ENCODE assay signal across 9 cellular contexts in the genomic region with DNA sequence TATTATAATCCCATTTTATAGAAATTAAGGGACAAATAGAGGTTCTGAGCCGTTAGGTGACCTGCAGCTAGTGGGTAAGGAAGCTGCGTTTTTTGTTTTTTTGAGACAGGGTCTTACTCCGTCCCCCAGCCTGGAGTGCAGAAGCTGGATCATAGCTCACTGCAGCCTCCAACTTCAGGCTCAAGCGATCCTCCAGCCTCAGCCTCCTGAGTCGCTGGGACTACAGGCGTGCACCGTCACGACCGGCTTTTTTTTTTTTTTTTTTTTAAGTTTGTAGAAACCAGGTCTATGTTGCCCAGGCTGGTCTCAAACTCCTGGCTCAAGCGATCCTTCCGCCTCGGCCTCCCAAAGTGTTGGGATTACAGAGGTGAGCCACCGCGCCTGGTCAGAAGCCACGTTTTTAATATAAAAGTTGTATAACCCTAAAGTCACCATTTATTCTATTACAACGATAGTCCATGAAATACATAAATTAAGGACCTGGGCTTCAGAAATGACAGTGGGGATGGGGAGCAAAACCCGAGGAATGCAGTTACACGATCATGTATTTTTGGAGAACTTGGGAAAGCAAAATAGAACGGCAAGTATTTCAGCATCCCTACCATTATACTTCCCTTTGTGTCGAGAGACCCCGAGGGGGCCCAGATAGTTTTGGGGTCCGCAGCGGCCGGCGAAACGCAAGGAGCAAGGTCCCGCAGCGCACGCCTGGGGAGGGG. TPM values are rescaled to one million over a fixed set of nuclear protein-coding genes. Genes with fewer than 3 reads are reported as not detected.
DNase-seq lines count a peak whose midpoint lies in the region; ATAC-seq and TF ChIP-seq lines count a peak whose summit lies in the region.
"Had no signal": no experiment of that assay in that cellular context is flagged by ENCODE, and none has a peak within 500 bp of the region (broad histone marks: within the 10 kb centered on the region; RNA-seq: fewer than 3 reads in every experiment).

No MANE protein-coding gene starts in this region.

- CTCF ChIA-PET in CD4-positive, alpha-beta memory T cell (lab: Charles Lee; ENCODE audit: partially characterized antibody), result interaction anchor here (0.6 to 5.7 kb wide), 18 partner anchors 10 to 617 kb away, joined by 3 to 56 read pairs (median 4); a partner anchor contains a TSS
- CTCF ChIA-PET in GM10248 (lab: Yijun Ruan, JAX), result interaction anchor here (0.6 to 7.8 kb wide), 25 partner anchors 7 to 748 kb away, joined by 3 to 90 read pairs (median 4); no protein-coding TSS in a partner anchor

- H3K4me2 ChIP-seq in Karpas-422 (ENCODE audit: low read depth, low read length, poor library complexity, severe bottlenecking) (peak overlapping the region; percentile 78), neural progenitor cell (peak overlapping the region; percentile 75)

- H3K4me3 ChIP-seq in CD4-positive, alpha-beta memory T cell (ENCODE audit: low read length in 2 of 2), result peak overlapping the region; percentile 92 to 95
- peak overlapping the region; percentile 86 for H3K4me3 ChIP-seq in Karpas-422 (ENCODE audit: low read length)
- peak overlapping the region; percentile 71 to 100 (median 94) for H3K4me3 ChIP-seq in dorsolateral prefrontal cortex
- peak overlapping the region; percentile 100 for H3K4me3 ChIP-seq in neural progenitor cell

- H3K9me3 Mint-ChIP-seq in CD4-positive, alpha-beta memory T cell, result no peaks in the 10 kb centered on the region
- no peaks in the 10 kb centered on the region for H3K9me3 Mint-ChIP-seq in neural progenitor cell

- H3K27ac Mint-ChIP-seq in CD4-positive, alpha-beta memory T cell, result peak overlapping the region; percentile 65 to 94 (median 92)
- peak overlapping the region; percentile 76 for H3K27ac Mint-ChIP-seq in neural progenitor cell

- peaks cover 21% of the 10 kb centered on the region for H3K4me1 ChIP-seq in CD4-positive, alpha-beta memory T cell (ENCODE audit: insufficient read depth, low read length)
- H3K4me1 ChIP-seq in Karpas-422 (ENCODE audit: low read length) (peaks cover 34% of the 10 kb centered on the region), neural progenitor cell (peaks cover 9% of the 10 kb centered on the region)

- POLR2A ChIA-PET in CD4-positive, alpha-beta memory T cell (lab: Charles Lee; ENCODE audit: partially characterized antibody), result interaction anchor here (1.2 to 2.2 kb wide), 5 partner anchors 10 to 421 kb away, joined by 3 to 29 read pairs (median 7); a partner anchor contains a TSS
- POLR2A ChIA-PET in GM10248 (lab: Yijun Ruan, JAX), result no interaction called here

- peak in 2 of 5 donors; percentile 4 for DNase-seq in CD4-positive, alpha-beta memory T cell
- DNase-seq in Karpas-422, result no peak
- DNase-seq in dorsolateral prefrontal cortex, result no peak
- DNase-seq in neural progenitor cell (ENCODE audit: low spot score), result no peak
- DNase-seq in GM10248 (ENCODE audit: extremely low spot score), result no peak
- no peak for DNase-seq in central memory CD4-positive, alpha-beta T cell

- peaks cover 1 to 4% of the 10 kb centered on the region in 2 donors for H3K27me3 Mint-ChIP-seq in CD4-positive, alpha-beta memory T cell
- no peaks in the 10 kb centered on the region for H3K27me3 Mint-ChIP-seq in neural progenitor cell (ENCODE audit: insufficient read depth, low read depth)

- H3K36me3 ChIP-seq in CD4-positive, alpha-beta memory T cell (ENCODE audit: insufficient read depth, low read length), result peaks cover 5% of the 10 kb centered on the region
- H3K36me3 ChIP-seq in Karpas-422 (ENCODE audit: insufficient read depth, low read length) (peaks cover 34% of the 10 kb centered on the region), neural progenitor cell (peaks cover 10% of the 10 kb centered on the region)

- H2AFZ ChIP-seq in Karpas-422 (ENCODE audit: low read length) (peak overlapping the region; percentile 93), neural progenitor cell (replicated peaks) (peak overlapping the region; percentile 97)

- peak overlapping the region; percentile 90 to 98 (median 94) for H3K4me3 Mint-ChIP-seq in CD4-positive, alpha-beta memory T cell
- H3K4me3 Mint-ChIP-seq in neural progenitor cell, result peak overlapping the region; percentile 97

- peak overlapping the region; percentile 56 for H3K27ac ChIP-seq in CD4-positive, alpha-beta memory T cell (ENCODE audit: low read depth, low read length)
- H3K27ac ChIP-seq in Karpas-422 (ENCODE audit: low read length) (peak overlapping the region; percentile 5; the same call in 1 of the 2 replicates), dorsolateral prefrontal cortex (peak overlapping the region in 33 of 59 donors; percentile 2 to 88 (median 53)), neural progenitor cell (no peak overlapping the region)

- no peaks in the 10 kb centered on the region for H3K27me3 ChIP-seq in CD4-positive, alpha-beta memory T cell (ENCODE audit: insufficient read depth, low read length)
- H3K27me3 ChIP-seq in Karpas-422 (ENCODE audit: low read length) (no peaks in the 10 kb centered on the region), dorsolateral prefrontal cortex (no peaks in the 10 kb centered on the region), neural progenitor cell (peaks cover 10% of the 10 kb centered on the region)

- H3K9me3 ChIP-seq in CD4-positive, alpha-beta memory T cell (ENCODE audit: control insufficient read depth in 1 of 2, low read length in 2 of 2), result no peaks in the 10 kb centered on the region
- no peaks in the 10 kb centered on the region for H3K9me3 ChIP-seq in Karpas-422 (ENCODE audit: low read length)
- H3K9me3 ChIP-seq in neural progenitor cell (ENCODE audit: low read depth), result no peaks in the 10 kb centered on the region

- H3K9ac ChIP-seq in Karpas-422 (ENCODE audit: low read length) (peak overlapping the region; percentile 91), neural progenitor cell (peak overlapping the region; percentile 90)

- H3K4me1 Mint-ChIP-seq in CD4-positive, alpha-beta memory T cell, result peaks cover 22 to 51% (median 31%) of the 10 kb centered on the region in 4 donors
- peaks cover 8% of the 10 kb centered on the region for H3K4me1 Mint-ChIP-seq in neural progenitor cell

- no peaks in the 10 kb centered on the region for H3F3A ChIP-seq in neural progenitor cell (ENCODE audit: low read depth)

- H3K36me3 Mint-ChIP-seq in CD4-positive, alpha-beta memory T cell, result peaks cover 14 to 31% of the 10 kb centered on the region in 2 donors
- H3K36me3 Mint-ChIP-seq in neural progenitor cell, result peaks cover 14% of the 10 kb centered on the region

- H3K79me2 ChIP-seq in Karpas-422 (ENCODE audit: low read length) (peaks cover 57% of the 10 kb centered on the region), neural progenitor cell (ENCODE audit: low read depth) (peaks cover 57% of the 10 kb centered on the region)

- H3K9me2 ChIP-seq in Karpas-422 (replicated peaks; ENCODE audit: insufficient read depth, low read length), result no peaks in the 10 kb centered on the region

- ATAC-seq in HG02678 (IDR thresholded peaks at IDR 0.05; ENCODE audit: unreplicated experiment) (no peak), HG03039 (IDR thresholded peaks at IDR 0.05; ENCODE audit: unreplicated experiment) (no peak)

- no peak for TF ChIP-seq CTCF in dorsolateral prefrontal cortex (IDR thresholded peaks at IDR 0.05 in 54 of 56, conservative IDR thresholded peaks at IDR 0.05 in 2 of 56; ENCODE audit: low read depth in 1 of 56, partially characterized antibody in 56 of 56)
- TF ChIP-seq CTCF in neural progenitor cell (IDR thresholded peaks at IDR 0.05), result no peak
- no peak for TF ChIP-seq CTCF in GM10248 (IDR thresholded peaks at IDR 0.05; ENCODE audit: control extremely low read depth, extremely low read depth, low read depth, missing control alignments)

- intact Hi-C loops in CD4-positive, alpha-beta memory T cell (cut with micrococcal nuclease), result loop anchor here (10.0 kb wide), 1 partner anchor 220 kb away; a partner anchor contains a TSS
- intact Hi-C loops in dorsolateral prefrontal cortex (cut with DNase I), result loop anchor here in 1 of 2 donors (5.0 kb wide), 1 partner anchor 93 kb away; a partner anchor contains a TSS

- no peaks in the 10 kb centered on the region for H4K20me1 ChIP-seq in Karpas-422 (ENCODE audit: insufficient read depth, low read depth, low read length)
- peaks cover 22% of the 10 kb centered on the region for H4K20me1 ChIP-seq in neural progenitor cell (ENCODE audit: low read depth)

RNA-seq across cellular contexts. Expression of a gene that starts 0.6 kb away (rescaled TPM):
- 10 to 100 TPM; 18.4 to 21.2 TPM for total RNA-seq in CD4-positive, alpha-beta memory T cell
- polyA plus RNA-seq in CD4-positive, alpha-beta memory T cell, result 10 to 100 TPM; 12.5 to 17.2 TPM
- 36.7 and 43.7 TPM in 2 replicates for total RNA-seq in Karpas-422 (2014; rRNA removed; shearing (Covaris generic); ENCODE audit: low replicate concordance)
- total RNA-seq in dorsolateral prefrontal cortex, result 10 to 100 TPM in 119 of 120 experiments, 1 to 10 TPM in 1; 8.6 to 28.1 (median 15.8) TPM
- 50.8 and 73.4 TPM in 2 replicates for total RNA-seq in neural progenitor cell (ENCODE audit: low replicate concordance)

RNA-seq across cellular contexts. Expression of a gene that starts 27.1 kb away (rescaled TPM):
- not detected for total RNA-seq in CD4-positive, alpha-beta memory T cell
- not detected for polyA plus RNA-seq in CD4-positive, alpha-beta memory T cell
- total RNA-seq in Karpas-422 (2014; rRNA removed; shearing (Covaris generic); ENCODE audit: low replicate concordance), result not detected in 2 replicates
- total RNA-seq in dorsolateral prefrontal cortex, result under 1 TPM in 10 of 120 experiments, not detected in 110; 0.28 to 0.39 (median 0.32) TPM
- total RNA-seq in neural progenitor cell (ENCODE audit: low replicate concordance), result not detected in 2 replicates
- total RNA-seq: renal cortical epithelial cell had no signal

RNA-seq across cellular contexts. Expression of a gene that starts 59.2 kb away (rescaled TPM):
- total RNA-seq in CD4-positive, alpha-beta memory T cell, result 1 to 10 TPM; 1.0 to 1.3 TPM
- polyA plus RNA-seq in CD4-positive, alpha-beta memory T cell, result not detected
- total RNA-seq in Karpas-422 (2014; rRNA removed; shearing (Covaris generic); ENCODE audit: low replicate concordance), result 0.56 and 0.65 TPM in 2 replicates
- total RNA-seq in dorsolateral prefrontal cortex (1 to 10 TPM in 7 of 120 experiments, under 1 TPM in 96, not detected in 17; 0.07 to 2.3 (median 0.33) TPM), neural progenitor cell (ENCODE audit: low replicate concordance) (0.24 and 0.25 TPM in 2 replicates)
